15 cellular contexts compared by ENCODE assay signal in the genomic region with DNA sequence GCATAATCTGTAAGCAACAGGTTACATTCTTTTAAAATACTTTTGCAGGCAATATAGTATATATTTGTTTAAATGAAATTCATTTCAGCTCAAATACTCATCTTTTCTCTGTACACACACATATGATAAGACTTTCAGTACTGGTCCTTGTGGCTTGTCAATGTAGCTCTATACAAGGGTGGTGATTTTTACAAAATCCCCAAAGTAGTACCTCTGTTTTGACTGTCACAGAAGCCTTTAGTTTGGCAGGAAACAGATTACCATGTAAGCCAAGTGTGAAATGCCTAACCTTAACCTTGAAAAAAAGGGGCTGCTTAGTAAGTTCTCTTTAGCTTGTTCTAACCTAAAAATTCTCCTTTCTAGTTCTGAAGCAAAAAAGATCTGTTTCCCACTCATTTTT.
DNase-seq lines count a peak whose midpoint lies in the region; ATAC-seq and TF ChIP-seq lines count a peak whose summit lies in the region.
"Had no signal": no experiment of that assay in that cellular context is flagged by ENCODE, and none has a peak within 500 bp of the region (broad histone marks: within the 10 kb centered on the region; RNA-seq: fewer than 3 reads in every experiment).

No MANE protein-coding gene starts in this region.

- ATAC-seq in GM18520 (IDR thresholded peaks at IDR 0.05; ENCODE audit: unreplicated experiment) (peak; percentile 99), GM21381 (IDR thresholded peaks at IDR 0.05; ENCODE audit: unreplicated experiment) (peak; percentile 93), HG02938 (IDR thresholded peaks at IDR 0.05; ENCODE audit: unreplicated experiment) (peak; percentile 99), HG03469 (IDR thresholded peaks at IDR 0.05; ENCODE audit: unreplicated experiment) (peak; percentile 96), foreskin keratinocyte (no peak)

- no peak for TF ChIP-seq CTCF in prostate gland (IDR thresholded peaks at IDR 0.05)
- no peak for TF ChIP-seq CTCF in foreskin keratinocyte (conservative IDR thresholded peaks at IDR 0.05)

- H3K4me1 ChIP-seq in prostate gland (replicated peaks), result no peaks in the 10 kb centered on the region
- no peaks in the 10 kb centered on the region for H3K4me1 ChIP-seq in foreskin keratinocyte

- H3K9me3 ChIP-seq in prostate gland, result no peaks in the 10 kb centered on the region

- no peaks in the 10 kb centered on the region for H3K36me3 ChIP-seq in prostate gland

- no peak overlapping the region for H3K27ac ChIP-seq in prostate gland
- no peak overlapping the region for H3K27ac ChIP-seq in foreskin keratinocyte

- intact Hi-C loops in prostate gland (cut with DNase I), result no loop called here

- no peak overlapping the region for H3K4me3 ChIP-seq in prostate gland

- TF ChIP-seq POLR2A in prostate gland (IDR thresholded peaks at IDR 0.05), result no peak

- DNase-seq in prostate gland (ENCODE audit: low spot score), result no peak
- no peak for DNase-seq in HK-2 (ENCODE audit: unreplicated experiment)
- DNase-seq in foreskin keratinocyte, result no peak
- no peak for DNase-seq in NCI-H1417 treated with DMSO at 0.1 percent for 48 hours (lab: John Stamatoyannopoulos, UW)
- DNase-seq: activated CD4-positive, alpha-beta T cell treated with anti-CD3 and anti-CD28 coated beads, Interleukin-2, amount 10 ng/mL, durations not matched to agents 7 days and 5 days; activated effector memory CD4-positive, alpha-beta T cell treated with anti-CD3 and anti-CD28 coated beads, Interleukin-2, amount 50 U/mL, for 16 hours; GDM1; HCEC 1CT; Kasumi-1; NCI-H2029 treated with DMSO at 0.1 percent for 48 hours; stimulated activated CD4-positive, alpha-beta T cell treated with anti-CD3 and anti-CD28 coated beads, Interleukin-15, amount 100 ng/mL, for 24 hours had no signal

- H3K27me3 ChIP-seq in prostate gland (replicated peaks; ENCODE audit: insufficient read depth) (no peaks in the 10 kb centered on the region), foreskin keratinocyte (no peaks in the 10 kb centered on the region)
